ENCODE assay signal across 13 cellular contexts in genomic region chr7:134084488-134085144, GRCh38. TPM values are rescaled to one million over a fixed set of nuclear protein-coding genes. Genes with fewer than 3 reads are reported as not detected.
DNase-seq lines count a peak whose midpoint lies in the region; ATAC-seq and TF ChIP-seq lines count a peak whose summit lies in the region.
"Had no signal": no experiment of that assay in that cellular context is flagged by ENCODE, and none has a peak within 500 bp of the region (broad histone marks: within the 10 kb centered on the region; RNA-seq: fewer than 3 reads in every experiment).

No MANE protein-coding gene starts in this region.

- intact Hi-C loops in activated B cell treated with CpG ODN at 0.5 μM for 24 hours (cut with micrococcal nuclease), result loop anchor here (5.0 kb wide), 1 partner anchor 43 kb away; the partner anchor contains the start of gene LRGUK
- intact Hi-C loops in CD8-positive, alpha-beta T cell (cut with DNase I, micrococcal nuclease), result no loop called here

- no peaks in the 10 kb centered on the region for H3K27me3 ChIP-seq in CD8-positive, alpha-beta T cell (ENCODE audit: insufficient read depth, low read length)

- POLR2A ChIA-PET in activated B cell treated with CpG ODN at 0.5 μM for 24 hours (lab: Charles Lee), result interaction anchor here (0.6 kb wide), 1 partner anchor 42 kb away, joined by 5 read pairs; no protein-coding TSS in a partner anchor
- POLR2A ChIA-PET in CD8-positive, alpha-beta T cell (lab: Charles Lee), result interaction anchor here (0.7 kb wide), 1 partner anchor 705 kb away, joined by 4 read pairs; no protein-coding TSS in a partner anchor

- DNase-seq in Ammon's horn (ENCODE audit: low spot score) (peak; percentile 10), activated B cell treated with CpG ODN at 0.5 μM for 24 hours (no peak), NCI-H2227 (lab: John Stamatoyannopoulos, UW; ENCODE audit: unreplicated experiment) (no peak)
- DNase-seq in central memory CD4-positive, alpha-beta T cell, result no peak
- no peak for DNase-seq in CD8-positive, alpha-beta T cell
- DNase-seq: activated T-cell treated with anti-CD3 and anti-CD28 coated beads for 4 hours; NCI-H1092 treated with DMSO at 0.1 percent for 48 hours; stimulated activated naive CD4-positive, alpha-beta T cell treated with Interleukin-2 at 50 U/mL for 16 hours had no signal

- no peak for TF ChIP-seq CTCF in activated B cell treated with CpG ODN at 0.5 μM for 24 hours (IDR thresholded peaks at IDR 0.05)
- TF ChIP-seq CTCF in CD8-positive, alpha-beta T cell (IDR thresholded peaks at IDR 0.05), result no peak

- H3K4me3 Mint-ChIP-seq in activated B cell treated with CpG ODN at 0.5 μM for 24 hours, result no peak overlapping the region
- H3K4me3 Mint-ChIP-seq in CD8-positive, alpha-beta T cell, result no peak overlapping the region
- H3K4me3 Mint-ChIP-seq: brain had no signal

- ATAC-seq in GM21381 (IDR thresholded peaks at IDR 0.05; ENCODE audit: unreplicated experiment) (peak; percentile 65), HG03565 (IDR thresholded peaks at IDR 0.05; ENCODE audit: unreplicated experiment) (peak; percentile 64), activated B cell treated with CpG ODN at 0.5 μM for 24 hours (ENCODE audit: low read depth) (peak; percentile 54), GM19467 (IDR thresholded peaks at IDR 0.05; ENCODE audit: unreplicated experiment) (no peak)
- no peak for ATAC-seq in CD8-positive, alpha-beta T cell

- peaks cover 4% of the 10 kb centered on the region for H3K9me3 ChIP-seq in CD8-positive, alpha-beta T cell (ENCODE audit: low read length)

- H3K4me3 ChIP-seq in CD8-positive, alpha-beta T cell (ENCODE audit: low read depth, low read length), result no peak overlapping the region
- H3K4me3 ChIP-seq: SK-N-MC had no signal

- H3K36me3 Mint-ChIP-seq in activated B cell treated with CpG ODN at 0.5 μM for 24 hours (ENCODE audit: low read depth), result peaks cover 2% of the 10 kb centered on the region
- peaks cover 5% of the 10 kb centered on the region for H3K36me3 Mint-ChIP-seq in CD8-positive, alpha-beta T cell

- no peak overlapping the region for H3K27ac Mint-ChIP-seq in activated B cell treated with CpG ODN at 0.5 μM for 24 hours
- no peak overlapping the region for H3K27ac Mint-ChIP-seq in CD8-positive, alpha-beta T cell

- H3K36me3 ChIP-seq in CD8-positive, alpha-beta T cell (ENCODE audit: insufficient read depth, low read length), result no peaks in the 10 kb centered on the region

- peaks cover 12% of the 10 kb centered on the region for H3K9me3 Mint-ChIP-seq in activated B cell treated with CpG ODN at 0.5 μM for 24 hours
- H3K9me3 Mint-ChIP-seq in CD8-positive, alpha-beta T cell, result peaks cover 23% of the 10 kb centered on the region

- H3K27ac ChIP-seq in CD8-positive, alpha-beta T cell (ENCODE audit: low read depth, low read length), result no peak overlapping the region
- H3K27ac ChIP-seq: SK-N-MC had no signal

- H3K27me3 Mint-ChIP-seq in activated B cell treated with CpG ODN at 0.5 μM for 24 hours, result no peaks in the 10 kb centered on the region
- no peaks in the 10 kb centered on the region for H3K27me3 Mint-ChIP-seq in CD8-positive, alpha-beta T cell (ENCODE audit: low read depth)
- H3K27me3 Mint-ChIP-seq: brain had no signal

- CTCF ChIA-PET in activated B cell treated with CpG ODN at 0.5 μM for 24 hours (lab: Charles Lee), result no interaction called here
- CTCF ChIA-PET in CD8-positive, alpha-beta T cell (lab: Charles Lee), result interaction anchor here (0.6 kb wide), 1 partner anchor 1927 kb away, joined by 3 read pairs; no protein-coding TSS in a partner anchor

- H3K4me1 ChIP-seq in CD8-positive, alpha-beta T cell (ENCODE audit: insufficient read depth, low read length), result no peaks in the 10 kb centered on the region

- H3K4me1 Mint-ChIP-seq in activated B cell treated with CpG ODN at 0.5 μM for 24 hours, result peaks cover 15% of the 10 kb centered on the region
- no peaks in the 10 kb centered on the region for H3K4me1 Mint-ChIP-seq in CD8-positive, alpha-beta T cell (ENCODE audit: low read depth)
- H3K4me1 Mint-ChIP-seq: brain had no signal

RNA-seq across cellular contexts. Expression of gene LRGUK, which starts 42.5 kb away (rescaled TPM):
- total RNA-seq in activated B cell treated with CpG ODN at 0.5 μM for 24 hours, result 0.91 and 1.0 TPM in 2 replicates
- under 1 TPM; 0.42 to 0.71 TPM for total RNA-seq in CD8-positive, alpha-beta T cell

Comparison
In these comparisons a context has a peak if more than half of its experiments do, and no peak if none do; other contexts are left out.
1. ATAC-seq: peak in GM21381 (single experiment), HG03565 (single experiment) and activated B cell treated with CpG ODN at 0.5 μM for 24 hours (single experiment); none in GM19467 (single experiment) and CD8-positive, alpha-beta T cell (single experiment).